29 cellular contexts compared by ENCODE assay signal in genomic region chr6:71558974-71559373, GRCh38.
DNase-seq lines count a peak whose midpoint lies in the region; TF ChIP-seq lines count a peak whose summit lies in the region.
"Had no signal": no experiment of that assay in that cellular context is flagged by ENCODE, and none has a peak within 500 bp of the region (broad histone marks: within the 10 kb centered on the region; RNA-seq: fewer than 3 reads in every experiment).

No MANE protein-coding gene starts in this region.

- no peaks in the 10 kb centered on the region for H3K36me3 ChIP-seq in HEK293 (ENCODE audit: control insufficient read depth in 2 of 2, insufficient read depth in 1 of 2, low read length in 2 of 2)
- H3K36me3 ChIP-seq: BE2C, BLaER1 had no signal

- H3K27ac ChIP-seq in HEK293 (ENCODE audit: extremely low read depth, low read depth, low read length): no peak overlapping the region
- H3K27ac ChIP-seq: 22Rv1; A549; BLaER1; BLaER1 treated with 17β-estradiol and CSF1 and Interleukin-3, amounts not matched to agents 10 nM and 100 nM; C4-2B had no signal

- peaks cover 7% of the 10 kb centered on the region for H3K27me3 Mint-ChIP-seq in activated naive CD8-positive, alpha-beta T cell treated with anti-CD3 and anti-CD28 coated beads for 36 hours
- H3K27me3 Mint-ChIP-seq: CD4-positive, alpha-beta T cell; CD4-positive, CD25-positive, alpha-beta regulatory T cell; CD8-positive, alpha-beta memory T cell had no signal

- H3K4me1 Mint-ChIP-seq in activated naive CD8-positive, alpha-beta T cell treated with anti-CD3 and anti-CD28 coated beads for 36 hours: no peaks in the 10 kb centered on the region
- H3K4me1 Mint-ChIP-seq: B cell; CD14-positive monocyte; CD4-positive, alpha-beta memory T cell; CD4-positive, CD25-positive, alpha-beta regulatory T cell; CD8-positive, alpha-beta memory T cell had no signal

- CTCF ChIA-PET in HEK293 (lab: Yijun Ruan, JAX): interaction anchor here (0.8 kb wide), 1 partner anchor 11 kb away, joined by 3 read pairs; no protein-coding TSS in a partner anchor

- H3K27ac Mint-ChIP-seq in activated naive CD8-positive, alpha-beta T cell treated with anti-CD3 and anti-CD28 coated beads for 36 hours: no peak overlapping the region
- H3K27ac Mint-ChIP-seq: B cell; CD14-positive monocyte; CD4-positive, alpha-beta memory T cell; CD4-positive, alpha-beta T cell; CD4-positive, CD25-positive, alpha-beta regulatory T cell; CD8-positive, alpha-beta memory T cell; CD8-positive, alpha-beta T cell had no signal

- no peaks in the 10 kb centered on the region for H3K4me1 ChIP-seq in HEK293 (ENCODE audit: control insufficient read depth, insufficient read depth, low read length)
- H3K4me1 ChIP-seq: A549; BE2C; BLaER1; BLaER1 treated with 17β-estradiol and CSF1 and Interleukin-3, amounts not matched to agents 10 nM and 100 nM; Caco-2 had no signal

- peaks cover 27% of the 10 kb centered on the region for H3K9me3 Mint-ChIP-seq in activated naive CD8-positive, alpha-beta T cell treated with anti-CD3 and anti-CD28 coated beads for 36 hours

- H3K36me3 Mint-ChIP-seq in activated naive CD8-positive, alpha-beta T cell treated with anti-CD3 and anti-CD28 coated beads for 36 hours: peaks cover 2% of the 10 kb centered on the region
- H3K36me3 Mint-ChIP-seq: CD14-positive monocyte; CD4-positive, alpha-beta memory T cell; CD4-positive, CD25-positive, alpha-beta regulatory T cell; CD8-positive, alpha-beta memory T cell; CD8-positive, alpha-beta T cell had no signal

- no peak overlapping the region for H3K4me3 Mint-ChIP-seq in activated naive CD8-positive, alpha-beta T cell treated with anti-CD3 and anti-CD28 coated beads for 36 hours
- H3K4me3 Mint-ChIP-seq: B cell; CD14-positive monocyte; CD4-positive, alpha-beta memory T cell; CD4-positive, alpha-beta T cell; CD4-positive, CD25-positive, alpha-beta regulatory T cell; CD8-positive, alpha-beta memory T cell; CD8-positive, alpha-beta T cell had no signal

- H3K9me3 ChIP-seq in HEK293 (ENCODE audit: control insufficient read depth, insufficient read depth, low read depth, low read length): no peaks in the 10 kb centered on the region; the same call in 1 of the 2 replicates
- H3K9me3 ChIP-seq: A549 had no signal

- no peak overlapping the region for H3K4me3 ChIP-seq in HEK293 (ENCODE audit: low read depth, low read length)
- H3K4me3 ChIP-seq: A549; BLaER1; BLaER1 treated with 17β-estradiol and CSF1 and Interleukin-3, amounts not matched to agents 10 nM and 100 nM had no signal

- no peak for TF ChIP-seq CTCF in HEK293 (tag by site-specific recombination; IDR thresholded peaks at IDR 0.05)

- DNase-seq in activated naive CD8-positive, alpha-beta T cell treated with anti-CD3 and anti-CD28 coated beads for 36 hours: no peak
- DNase-seq: 8988T; ACHN; AML-193; BE2C; C1 segment of cervical spinal cord; Caco-2; Calu3; CD4-positive, alpha-beta memory T cell; CD4-positive, alpha-beta T cell; CD4-positive, CD25-positive, alpha-beta regulatory T cell; CD8-positive, alpha-beta memory T cell; CD8-positive, alpha-beta T cell; COR-L47; DMS 273 treated with DMSO at 0.1 percent for 48 hours; DMS153; DMS53; DMS79; DMS79 treated with DMSO at 0.1 percent for 48 hours; DND-41; EL had no signal

- POLR2A ChIA-PET in HEK293 (lab: Yijun Ruan, JAX): no interaction called here

TF ChIP-seq in HEK293, 187 proteins besides CTCF, POLR2A, EP300 and RAD21:
- TF ChIP-seq ZNF791 (tag by site-specific recombination; IDR thresholded peaks at IDR 0.05) (peak; percentile 94), TRIM28 (IDR thresholded peaks at IDR 0.05; ENCODE audit: borderline replicate concordance, low read length) (peak; percentile 62; the same call in 1 of the 2 replicates), ZNF404 (tag by site-specific recombination; IDR thresholded peaks at IDR 0.05) (no peak), YY1 (tag by site-specific recombination; IDR thresholded peaks at IDR 0.05) (no peak)
